ENCODE assay signal across 8 cellular contexts in genomic region chr21:33229776-33230517, GRCh38. TPM values are rescaled to one million over a fixed set of nuclear protein-coding genes. Genes with fewer than 3 reads are reported as not detected.
A peak's percentile ranks its signal among the peaks of the same experiment; 100 is the strongest.
DNase-seq lines count a peak whose midpoint lies in the region; ATAC-seq, FAIRE-seq and TF ChIP-seq lines count a peak whose summit lies in the region.

IFNAR2 (plus strand) TSS chr21:33229938; CDS start chr21:33241923, 11,985 bp downstream.

- peak within 1 kb of the TSS; percentile 81 to 96 (median 91) for H3K27ac Mint-ChIP-seq in CD8-positive, alpha-beta memory T cell
- peak within 1 kb of the TSS; percentile 83 to 98 (median 90) for H3K27ac Mint-ChIP-seq in naive thymus-derived CD4-positive, alpha-beta T cell

- peak within 1 kb of the TSS; percentile 85 for H2AFZ ChIP-seq in fibroblast of lung (ENCODE audit: low read length)

- peak within 1 kb of the TSS; percentile 88 for H3K4me2 ChIP-seq in fibroblast of lung (ENCODE audit: extremely low read depth, insufficient read depth, low read length)

- CTCF ChIA-PET in CD8-positive, alpha-beta memory T cell (lab: Charles Lee), result interaction anchor here (1.3 kb wide), 1 partner anchor 11 kb away, joined by 5 read pairs; no protein-coding TSS in a partner anchor
- CTCF ChIA-PET in naive thymus-derived CD4-positive, alpha-beta T cell (lab: Charles Lee), result interaction anchor here (0.5 to 1.4 kb wide), 2 partner anchors 16 to 215 kb away, joined by 3 to 4 read pairs; no protein-coding TSS in a partner anchor

- H3K27ac ChIP-seq in CD8-positive, alpha-beta memory T cell (ENCODE audit: low read depth, low read length), result peak within 1 kb of the TSS; percentile 81
- H3K27ac ChIP-seq in fibroblast of lung (ENCODE audit: insufficient read depth, low read length), result peak within 1 kb of the TSS; percentile 85
- peak within 1 kb of the TSS; percentile 92 for H3K27ac ChIP-seq in naive thymus-derived CD4-positive, alpha-beta T cell (ENCODE audit: low read depth, low read length)

- H3K9ac ChIP-seq in fibroblast of lung (ENCODE audit: insufficient read depth, low read length), result peak within 1 kb of the TSS; percentile 85

- H3K27me3 Mint-ChIP-seq in CD8-positive, alpha-beta memory T cell, result no peaks in the 10 kb centered on the region
- no peaks in the 10 kb centered on the region for H3K27me3 Mint-ChIP-seq in naive thymus-derived CD4-positive, alpha-beta T cell

- no peak for FAIRE-seq in HTR-8/SVneo (lab: Jason Lieb, UNC)
- no peak for FAIRE-seq in RCC 7860 (lab: Jason Lieb, UNC)

- peak; percentile 93 for ATAC-seq in naive thymus-derived CD4-positive, alpha-beta T cell

- peak within 1 kb of the TSS; percentile 88 to 98 (median 96) for H3K4me3 Mint-ChIP-seq in CD8-positive, alpha-beta memory T cell
- peak within 1 kb of the TSS; percentile 88 to 97 (median 92) for H3K4me3 Mint-ChIP-seq in naive thymus-derived CD4-positive, alpha-beta T cell

- intact Hi-C loops in naive thymus-derived CD4-positive, alpha-beta T cell (cut with micrococcal nuclease), result loop anchor here (1.0 to 10.0 kb wide), 12 partner anchors 8 to 312 kb away; partner anchors contain the start of genes IFNAR1 (in 2 of the 2), GART (in 1 of the 2), IL10RB (in 1 of the 2) and SON (in 1 of the 2)

- no peaks in the 10 kb centered on the region for H3K9me3 ChIP-seq in CD8-positive, alpha-beta memory T cell (ENCODE audit: low read length)
- H3K9me3 ChIP-seq in fibroblast of lung (ENCODE audit: control insufficient read depth, insufficient read depth, low read depth, low read length), result no peaks in the 10 kb centered on the region
- H3K9me3 ChIP-seq in naive thymus-derived CD4-positive, alpha-beta T cell (ENCODE audit: control insufficient read depth in 2 of 3, low read length in 3 of 3), result no peaks in the 10 kb centered on the region

- peak within 1 kb of the TSS; percentile 87 for H3K4me3 ChIP-seq in CD8-positive, alpha-beta memory T cell (ENCODE audit: low read length)
- H3K4me3 ChIP-seq in fibroblast of lung (replicated peaks in 1 of 4; ENCODE audit: control extremely low read depth in 1 of 4, insufficient read depth in 1 of 4, low read depth in 3 of 4, low read length in 4 of 4), result peak within 1 kb of the TSS; percentile 77 to 91 (median 82)
- peak within 1 kb of the TSS; percentile 83 for H3K4me3 ChIP-seq in naive thymus-derived CD4-positive, alpha-beta T cell (ENCODE audit: low read length)

- H3K36me3 Mint-ChIP-seq in CD8-positive, alpha-beta memory T cell, result peaks cover 0 to 33% (median 7%) of the 10 kb centered on the region in 3 donors
- H3K36me3 Mint-ChIP-seq in naive thymus-derived CD4-positive, alpha-beta T cell, result peaks cover 0 to 23% (median 10%) of the 10 kb centered on the region in 5 donors

- POLR2A ChIA-PET in CD8-positive, alpha-beta memory T cell (lab: Charles Lee), result interaction anchor here (1.2 to 2.2 kb wide), 3 partner anchors 8 to 36 kb away, joined by 3 to 7 read pairs (median 6); partner anchors contain the start of gene IL10RB
- POLR2A ChIA-PET in naive thymus-derived CD4-positive, alpha-beta T cell (lab: Charles Lee), result interaction anchor here (0.5 to 5.4 kb wide), 9 partner anchors 10 to 458 kb away, joined by 3 to 39 read pairs (median 5); partner anchors contain the start of genes IFNAR1, IL10RB and PAXBP1

- H3K27me3 ChIP-seq in CD8-positive, alpha-beta memory T cell (ENCODE audit: insufficient read depth, low read length, poor library complexity, severe bottlenecking), result no peaks in the 10 kb centered on the region
- H3K27me3 ChIP-seq in fibroblast of lung (ENCODE audit: control insufficient read depth, insufficient read depth, low read length), result peaks cover 4% of the 10 kb centered on the region
- H3K27me3 ChIP-seq in naive thymus-derived CD4-positive, alpha-beta T cell (ENCODE audit: control insufficient read depth in 2 of 2, insufficient read depth in 2 of 2, low read length in 2 of 2), result no peaks in the 10 kb centered on the region

- no peaks in the 10 kb centered on the region for H3K36me3 ChIP-seq in CD8-positive, alpha-beta memory T cell (ENCODE audit: insufficient read depth, low read length)
- H3K36me3 ChIP-seq in fibroblast of lung (ENCODE audit: control insufficient read depth, insufficient read depth, low read length), result no peaks in the 10 kb centered on the region
- H3K36me3 ChIP-seq in naive thymus-derived CD4-positive, alpha-beta T cell (ENCODE audit: control insufficient read depth in 2 of 3, insufficient read depth in 3 of 3, low read length in 3 of 3), result peaks cover 0 to 11% (median 4%) of the 10 kb centered on the region in 3 experiments

- peak; percentile 57 to 78 (median 70) for DNase-seq in CD8-positive, alpha-beta memory T cell
- DNase-seq in GM20000 (ENCODE audit: low spot score) (peak; percentile 96), HTR-8/SVneo (ENCODE audit: insufficient read length, low spot score) (peak; percentile 82), RCC 7860 (ENCODE audit: low spot score) (peak; percentile 25), fibroblast of lung (ENCODE audit: low read depth in 2 of 2) (peak; percentile 39 to 55)
- peak; percentile 45 to 69 for DNase-seq in activated T-helper 1 cell treated with anti-CD3 and anti-CD28 coated beads, Interleukin-2, amount 50 U/mL, for 16 hours (ENCODE audit: low read depth in 1 of 2, low spot score in 1 of 2)
- peak; percentile 55 to 82 (median 68) for DNase-seq in naive thymus-derived CD4-positive, alpha-beta T cell
- DNase-seq in stimulated activated naive CD4-positive, alpha-beta T cell (lab: John Stamatoyannopoulos, UW), result peak; percentile 46 to 77 (median 68)

- peaks cover 42% of the 10 kb centered on the region for H3K4me1 ChIP-seq in CD8-positive, alpha-beta memory T cell (ENCODE audit: insufficient read depth, low read length)
- H3K4me1 ChIP-seq in fibroblast of lung (ENCODE audit: control insufficient read depth, extremely low read depth, insufficient read depth, low read length), result no peaks in the 10 kb centered on the region
- H3K4me1 ChIP-seq in naive thymus-derived CD4-positive, alpha-beta T cell (ENCODE audit: control insufficient read depth in 2 of 2, insufficient read depth in 2 of 2, low read length in 2 of 2), result peaks cover 22 to 40% of the 10 kb centered on the region in 2 donors

- no peaks in the 10 kb centered on the region for H3K79me2 ChIP-seq in fibroblast of lung (ENCODE audit: control insufficient read depth, insufficient read depth, low read length)

- H3K4me1 Mint-ChIP-seq in CD8-positive, alpha-beta memory T cell, result peaks cover 43 to 54% (median 52%) of the 10 kb centered on the region in 3 donors
- H3K4me1 Mint-ChIP-seq in naive thymus-derived CD4-positive, alpha-beta T cell, result peaks cover 35 to 58% (median 51%) of the 10 kb centered on the region in 7 donors

- H3K9me3 Mint-ChIP-seq in CD8-positive, alpha-beta memory T cell, result no peaks in the 10 kb centered on the region
- peaks cover 0 to 2% (median 0%) of the 10 kb centered on the region in 11 donors for H3K9me3 Mint-ChIP-seq in naive thymus-derived CD4-positive, alpha-beta T cell

- no peak for TF ChIP-seq CTCF in GM20000 (IDR thresholded peaks at IDR 0.05; ENCODE audit: extremely low read depth, missing control alignments)
- no peak for TF ChIP-seq CTCF in fibroblast of lung (conservative IDR thresholded peaks at IDR 0.05 in 1 of 2, IDR thresholded peaks at IDR 0.05 in 1 of 2; ENCODE audit: low read depth in 1 of 2, low read length in 2 of 2)

- no peaks in the 10 kb centered on the region for H4K20me1 ChIP-seq in fibroblast of lung (ENCODE audit: control insufficient read depth, extremely low read depth, insufficient read depth, low read length)

RNA-seq across cellular contexts. Expression of gene IFNAR2, which starts in this region (rescaled TPM):
- 10 to 100 TPM; 23.4 to 26.4 TPM for total RNA-seq in CD8-positive, alpha-beta memory T cell
- 85.3 TPM for polyA plus RNA-seq in CD8-positive, alpha-beta memory T cell
- 5.1 and 5.6 TPM in 2 replicates for total RNA-seq in fibroblast of lung
- 20.2 and 24.3 TPM in 2 replicates for polyA plus RNA-seq in fibroblast of lung
- 9.4 and 9.5 TPM in 2 replicates for polyA plus RNA-seq in fibroblast of lung (2012)
- 4.2 and 4.9 TPM in 2 replicates for polyA minus RNA-seq in fibroblast of lung (ENCODE audit: low replicate concordance)
- total RNA-seq in naive thymus-derived CD4-positive, alpha-beta T cell, result 10 to 100 TPM; 44.9 to 85.8 (median 60.8) TPM
- 10 to 100 TPM; 77.3 to 90.2 TPM for polyA plus RNA-seq in naive thymus-derived CD4-positive, alpha-beta T cell

Comparison
In these comparisons a context has a peak if more than half of its experiments do, and no peak if none do; other contexts are left out.
1. Peak in every context shown above with its lines: DNase-seq, ATAC-seq, H3K4me3 ChIP-seq and H3K27ac ChIP-seq.
2. DNase-seq: peak in every context shown above with its lines; median percentile 96 in GM20000; 82 in HTR-8/SVneo; 70 in CD8-positive, alpha-beta memory T cell; 68 in stimulated activated naive CD4-positive, alpha-beta T cell; 68 in naive thymus-derived CD4-positive, alpha-beta T cell; 57 in activated T-helper 1 cell treated with anti-CD3 and anti-CD28 coated beads, Interleukin-2, amount 50 U/mL, for 16 hours; 47 in fibroblast of lung; 25 in RCC 7860.